ENCODE assay signal across 15 cellular contexts in the genomic region with DNA sequence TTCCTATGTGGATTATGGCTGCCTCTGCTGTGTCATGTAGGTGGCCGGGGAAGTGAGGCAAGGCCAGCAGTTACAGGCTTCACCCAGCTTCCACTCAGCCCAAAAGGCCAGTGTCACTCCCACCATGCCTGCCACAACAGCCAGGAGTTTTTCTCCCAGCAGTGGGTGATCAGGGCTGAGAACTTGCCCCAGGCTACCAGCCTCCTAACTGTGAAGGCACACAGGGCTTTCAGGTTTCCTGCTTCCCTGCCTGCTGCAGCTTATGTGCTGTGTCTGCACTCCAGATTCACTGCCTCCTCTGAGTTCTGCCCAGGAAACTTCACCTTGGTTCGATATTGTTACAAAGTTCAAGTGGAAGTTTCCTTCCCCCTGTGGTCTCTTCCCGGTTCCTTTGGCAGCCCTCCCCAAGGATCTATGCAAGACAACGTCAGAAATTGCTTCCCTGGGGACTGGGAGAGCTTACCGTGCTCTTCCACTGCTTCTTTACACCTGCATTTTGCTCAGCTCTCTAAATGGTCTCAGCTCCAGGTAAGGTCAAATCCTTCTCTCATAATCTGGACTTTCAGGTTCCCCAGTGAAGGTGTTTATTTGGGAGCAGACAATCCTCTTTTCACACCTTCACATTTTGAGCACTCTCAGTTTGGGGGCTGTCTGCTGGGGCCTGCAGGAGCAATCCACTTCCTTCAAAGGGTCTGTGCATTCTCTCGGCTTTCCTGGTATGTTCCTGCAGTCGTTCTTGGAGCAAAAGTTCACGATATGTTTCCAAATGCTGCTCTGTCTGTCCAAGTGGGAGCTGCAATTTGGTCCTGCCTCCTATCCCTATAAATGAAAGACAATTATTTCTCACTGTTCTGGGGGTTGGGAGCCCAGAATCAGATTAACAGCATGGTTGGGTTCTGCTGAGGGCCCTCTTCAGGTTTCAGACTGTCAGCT.
"Had no signal": no experiment of that assay in that cellular context is flagged by ENCODE, and none has a peak within 500 bp of the region (broad histone marks: within the 10 kb centered on the region; RNA-seq: fewer than 3 reads in every experiment).

No MANE protein-coding gene starts in this region.

- H3K27ac ChIP-seq: neutrophil, right atrium auricular region, skin epidermis, tibial nerve, uterus, WERI-Rb-1 had no signal

- H3K4me1 Mint-ChIP-seq: activated CD4-positive, alpha-beta memory T cell treated with anti-CD3 and anti-CD28 coated beads, Interleukin-2, amount 10 ng/mL, durations not matched to agents 7 days and 5 days; activated naive CD4-positive, alpha-beta T cell treated with anti-CD3 and anti-CD28 coated beads, Interleukin-2, amount 10 ng/mL, durations not matched to agents 7 days and 5 days had no signal

- H3K27ac Mint-ChIP-seq: activated CD4-positive, alpha-beta memory T cell treated with anti-CD3 and anti-CD28 coated beads, Interleukin-2, amount 10 ng/mL, durations not matched to agents 7 days and 5 days; activated naive CD4-positive, alpha-beta T cell treated with anti-CD3 and anti-CD28 coated beads, Interleukin-2, amount 10 ng/mL, durations not matched to agents 7 days and 5 days; activated T-cell treated with anti-CD3 and anti-CD28 coated beads, Interleukin-2, amount 50 U/mL, for 24 hours; progenitor cell of endocrine pancreas had no signal

- H3K4me3 Mint-ChIP-seq: activated CD4-positive, alpha-beta memory T cell treated with anti-CD3 and anti-CD28 coated beads, Interleukin-2, amount 10 ng/mL, durations not matched to agents 7 days and 5 days; activated naive CD4-positive, alpha-beta T cell treated with anti-CD3 and anti-CD28 coated beads, Interleukin-2, amount 10 ng/mL, durations not matched to agents 7 days and 5 days; activated T-cell treated with anti-CD3 and anti-CD28 coated beads, Interleukin-2, amount 50 U/mL, for 24 hours had no signal

- DNase-seq: activated CD4-positive, alpha-beta memory T cell treated with anti-CD3 and anti-CD28 coated beads, Interleukin-2, amount 10 ng/mL, durations not matched to agents 7 days and 5 days; activated CD4-positive, alpha-beta T cell treated with anti-CD3 and anti-CD28 coated beads for 4 hours; activated naive CD4-positive, alpha-beta T cell treated with anti-CD3 and anti-CD28 coated beads, Interleukin-2, amount 10 ng/mL, durations not matched to agents 7 days and 5 days; activated T-cell treated with anti-CD3 and anti-CD28 coated beads, Interleukin-2, amount 50 U/mL, for 24 hours; dermis blood vessel endothelial cell; stimulated activated CD4-positive, alpha-beta T cell treated with anti-CD3 and anti-CD28 coated beads, Interleukin-4, amount 100 ng/mL, for 24 hours; stimulated activated naive CD4-positive, alpha-beta T cell treated with Interleukin-2 at 50 U/mL for 16 hours; substantia nigra; uterus; WERI-Rb-1 had no signal

- H3K36me3 ChIP-seq: neutrophil, right atrium auricular region, tibial nerve, uterus, WERI-Rb-1 had no signal

- H3K9me3 ChIP-seq: neutrophil, right atrium auricular region, tibial nerve, uterus had no signal

- H3K27me3 ChIP-seq: neutrophil, right atrium auricular region, tibial nerve, uterus had no signal

- H3K36me3 Mint-ChIP-seq: activated naive CD4-positive, alpha-beta T cell treated with anti-CD3 and anti-CD28 coated beads, Interleukin-2, amount 10 ng/mL, durations not matched to agents 7 days and 5 days had no signal

- H3K4me1 ChIP-seq: right atrium auricular region, tibial nerve, uterus had no signal

- H3K27me3 Mint-ChIP-seq: activated CD4-positive, alpha-beta memory T cell treated with anti-CD3 and anti-CD28 coated beads, Interleukin-2, amount 10 ng/mL, durations not matched to agents 7 days and 5 days; activated naive CD4-positive, alpha-beta T cell treated with anti-CD3 and anti-CD28 coated beads, Interleukin-2, amount 10 ng/mL, durations not matched to agents 7 days and 5 days; activated T-cell treated with anti-CD3 and anti-CD28 coated beads, Interleukin-2, amount 50 U/mL, for 24 hours; progenitor cell of endocrine pancreas had no signal

- H3K4me3 ChIP-seq: right atrium auricular region, skin epidermis, tibial nerve, uterus had no signal
